1 cellular context compared by ENCODE assay signal in genomic region chr2:152718047-152718908, GRCh38.
TF ChIP-seq lines count a peak whose summit lies in the region.

Gene ARL6IP6 (plus strand): TSS chr2:152718620. CDS start chr2:152718625, 5 bp downstream.

TF ChIP-seq in K562, 482 proteins besides CTCF, POLR2A, EP300 and RAD21 (continued from another document and continues in another):
- TF ChIP-seq ZBTB33 (CRISPR knock-in tag; IDR thresholded peaks at IDR 0.05): peak; percentile 80
- no peak for TF ChIP-seq ZNF140 (CRISPR knock-in tag; IDR thresholded peaks at IDR 0.05)
- TF ChIP-seq ZKSCAN3 (CRISPR knock-in tag; IDR thresholded peaks at IDR 0.05): no peak
- TF ChIP-seq HDAC8 (tag; IDR thresholded peaks at IDR 0.05): no peak
- 0 out of 2 replicates have a peak, but pooled peaks have one; percentile 9 for TF ChIP-seq MAFK (IDR thresholded peaks at IDR 0.05; ENCODE audit: low read length)
- no peak; the same call in 1 of the 2 replicates for TF ChIP-seq MYNN (IDR thresholded peaks at IDR 0.05)
- TF ChIP-seq MYNN (CRISPR knock-in tag; IDR thresholded peaks at IDR 0.05): no peak
- TF ChIP-seq MCM7 (IDR thresholded peaks at IDR 0.05): no peak
- 0 out of 2 replicates have a peak, but pooled peaks have one; percentile 12 for TF ChIP-seq PBX2 (CRISPR knock-in tag; IDR thresholded peaks at IDR 0.05; ENCODE audit: low read depth)
- TF ChIP-seq PBX2 (tag; conservative IDR thresholded peaks at IDR 0.05; ENCODE audit: low read depth): no peak
- peak; percentile 26 for TF ChIP-seq AFF4 (CRISPR knock-in tag; IDR thresholded peaks at IDR 0.05)
- TF ChIP-seq ZNF655 (CRISPR knock-in tag; IDR thresholded peaks at IDR 0.05): no peak
- TF ChIP-seq ZNF24 (IDR thresholded peaks at IDR 0.05): no peak
- TF ChIP-seq SMARCC2 (IDR thresholded peaks at IDR 0.05; ENCODE audit: low read depth): no peak
- TF ChIP-seq KLF1 (tag; IDR thresholded peaks at IDR 0.05): 0 out of 2 replicates have a peak, but pooled peaks have one; percentile 60
- no peak for TF ChIP-seq ZNF41 (CRISPR knock-in tag; conservative IDR thresholded peaks at IDR 0.05)
- peak; percentile 18; the same call in 1 of the 2 replicates for TF ChIP-seq RREB1 (CRISPR knock-in tag; IDR thresholded peaks at IDR 0.05)
- TF ChIP-seq CTBP1 (IDR thresholded peaks at IDR 0.05; ENCODE audit: borderline replicate concordance): peak; percentile 81
- no peak for TF ChIP-seq WHSC1 (IDR thresholded peaks at IDR 0.05; ENCODE audit: low read length)
- TF ChIP-seq TSC22D4 (tag; IDR thresholded peaks at IDR 0.05): no peak
- TF ChIP-seq MYC (IDR thresholded peaks at IDR 0.05; ENCODE audit: low read depth, low read length): peak; percentile 61; the same call in 1 of the 2 replicates
- TF ChIP-seq MYC (CRISPR knock-in tag; IDR thresholded peaks at IDR 0.05; ENCODE audit: borderline replicate concordance, low read depth): 0 out of 2 replicates have a peak, but pooled peaks have one; percentile 44
- peak; percentile 83 for TF ChIP-seq CREB1 (IDR thresholded peaks at IDR 0.05)
- TF ChIP-seq CREB1 (CRISPR knock-in tag; IDR thresholded peaks at IDR 0.05): peak; percentile 79
- TF ChIP-seq ZBTB17 (CRISPR knock-in tag; IDR thresholded peaks at IDR 0.05): peak; percentile 87
- peak; percentile 1; the same call in 1 of the 2 replicates for TF ChIP-seq ZNF76 (CRISPR knock-in tag; IDR thresholded peaks at IDR 0.05; ENCODE audit: borderline replicate concordance)
- no peak for TF ChIP-seq ZNF354B (CRISPR knock-in tag; IDR thresholded peaks at IDR 0.05)
- TF ChIP-seq HDAC2 (IDR thresholded peaks at IDR 0.05): peak; percentile 54
- peak; percentile 92 to 97 for TF ChIP-seq MLLT1 (IDR thresholded peaks at IDR 0.05)
- no peak for TF ChIP-seq SETDB1 (IDR thresholded peaks at IDR 0.05; ENCODE audit: low read length)
- TF ChIP-seq ESRRB (CRISPR knock-in tag; IDR thresholded peaks at IDR 0.05; ENCODE audit: borderline replicate concordance): no peak
- TF ChIP-seq RBFOX2 (IDR thresholded peaks at IDR 0.05; ENCODE audit: low read depth, low read length): peak; percentile 98
- peak; percentile 65 for TF ChIP-seq RBM22 (IDR thresholded peaks at IDR 0.05; ENCODE audit: low read depth, low read length, poor library complexity, severe bottlenecking)
- TF ChIP-seq TBP (optimal IDR thresholded peaks at IDR 0.05; ENCODE audit: low read depth, low read length): peak; percentile 90
- TF ChIP-seq XRCC3 (IDR thresholded peaks at IDR 0.05): no peak
- TF ChIP-seq RB1 (IDR thresholded peaks at IDR 0.05; ENCODE audit: low read depth): peak; percentile 99
- no peak for TF ChIP-seq CEBPG (CRISPR knock-in tag; IDR thresholded peaks at IDR 0.05)
- TF ChIP-seq CEBPG (tag; conservative IDR thresholded peaks at IDR 0.05 in 1 of 2, IDR thresholded peaks at IDR 0.05 in 1 of 2): no peak
- peak; percentile 73 for TF ChIP-seq HMGXB4 (CRISPR knock-in tag; IDR thresholded peaks at IDR 0.05)
- TF ChIP-seq ZFP91 (CRISPR knock-in tag; IDR thresholded peaks at IDR 0.05): no peak
